26 cellular contexts compared by ENCODE assay signal in the genomic region with DNA sequence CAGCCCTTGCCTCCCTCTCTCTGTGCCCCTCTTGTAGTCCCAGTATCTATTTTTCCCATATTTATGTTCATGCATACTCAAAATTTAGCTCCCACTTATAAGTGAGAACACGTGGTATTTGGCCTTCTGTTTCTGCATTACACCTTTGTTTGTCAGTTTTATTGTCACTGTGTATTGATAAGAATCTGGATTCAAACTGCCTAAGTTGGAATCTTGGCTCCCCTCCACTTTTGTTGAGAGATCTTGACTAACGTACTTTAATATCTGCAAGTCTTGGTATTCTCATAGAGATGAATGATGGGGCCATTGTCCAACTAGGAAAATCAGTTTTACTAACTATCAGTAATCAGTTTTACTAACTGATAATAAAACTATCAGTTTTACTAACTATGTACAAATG.
"Had no signal": no experiment of that assay in that cellular context is flagged by ENCODE, and none has a peak within 500 bp of the region (broad histone marks: within the 10 kb centered on the region; RNA-seq: fewer than 3 reads in every experiment).

No MANE protein-coding gene starts in this region.

- H3K27ac ChIP-seq: stomach, suprapubic skin, testis, thoracic aorta, thyroid gland, tibial artery, tibial nerve, transverse colon, upper lobe of left lung, upper lobe of right lung, uterus, vagina had no signal

- H3K36me3 ChIP-seq: stomach, suprapubic skin, thoracic aorta, thyroid gland, tibial artery, tibial nerve, transverse colon, upper lobe of left lung, upper lobe of right lung, uterus, vagina had no signal

- H3K9me3 ChIP-seq: stomach, suprapubic skin, testis, thoracic aorta, thyroid gland, tibial artery, tibial nerve, transverse colon, upper lobe of left lung, upper lobe of right lung, uterus, vagina had no signal

- DNase-seq: stimulated activated CD4-positive, alpha-beta T cell treated with anti-CD3 and anti-CD28 coated beads, Interleukin-2, amount 100 ng/mL, for 48 hours; stimulated activated CD4-positive, alpha-beta T cell treated with anti-CD3 and anti-CD28 coated beads, Interleukin-4, amount 100 ng/mL, for 1 hour; stimulated activated CD4-positive, alpha-beta T cell treated with anti-CD3 and anti-CD28 coated beads, Interleukin-4, amount 100 ng/mL, for 24 hours; stimulated activated CD4-positive, alpha-beta T cell treated with anti-CD3 and anti-CD28 coated beads, Interleukin-4, amount 100 ng/mL, for 4 hours; stimulated activated CD8-positive, alpha-beta memory T cell treated with anti-CD3 and anti-CD28 coated beads, Interleukin-4, amount 100 ng/mL, for 48 hours; stimulated activated naive B cell treated with anti-CD40 and anti-IgM and Interleukin-4, amounts not matched to agents 10 μg/mL and 1 μg/mL and 100 μg/mL, for 72 hours; stimulated activated naive CD4-positive, alpha-beta T cell; stimulated activated naive CD4-positive, alpha-beta T cell treated with Interleukin-2 at 50 U/mL for 16 hours; stimulated activated naive CD8-positive, alpha-beta T cell treated with anti-CD3 and anti-CD28 coated beads, Interleukin-15, amount 100 ng/mL, for 72 hours; stimulated activated naive CD8-positive, alpha-beta T cell treated with anti-CD3 and anti-CD28 coated beads, Interleukin-15, Interleukin-2, amounts not matched to agents 100 U/mL and 50 U/mL, for 24 hours; stomach; substantia nigra; testis; thyroid gland; tibial artery; transverse colon; trophoblast cell; upper lobe of left lung; upper lobe of right lung; uterus had no signal

- H3K4me3 ChIP-seq: stomach, suprapubic skin, testis, thoracic aorta, thyroid gland, tibial artery, tibial nerve, transverse colon, upper lobe of left lung, upper lobe of right lung, uterus, vagina had no signal

- H3K27me3 ChIP-seq: stomach, suprapubic skin, testis, thyroid gland, tibial artery, tibial nerve, transverse colon, upper lobe of left lung, upper lobe of right lung, uterus, vagina had no signal

- ATAC-seq: stimulated activated effector memory CD8-positive, alpha-beta T cell treated with anti-CD3 and anti-CD28 coated beads, Interleukin-12 subunit alpha, Interleukin-12 subunit beta, amount 100 ng/mL, for 72 hours; stimulated activated memory B cell treated with anti-CD40 and anti-IgM and Interleukin-4, amounts not matched to agents 10 μg/mL and 1 μg/mL and 100 μg/mL, for 72 hours; stimulated activated naive B cell treated with anti-CD40 and anti-IgM and Interleukin-4, amounts not matched to agents 10 μg/mL and 1 μg/mL and 100 μg/mL, for 72 hours; stimulated activated naive CD8-positive, alpha-beta T cell treated with anti-CD3 and anti-CD28 coated beads, Interleukin-15, amount 100 ng/mL, for 72 hours; stimulated activated naive CD8-positive, alpha-beta T cell treated with anti-CD3 and anti-CD28 coated beads, Interleukin-15, Interleukin-2, amounts not matched to agents 100 U/mL and 50 U/mL, for 24 hours; upper lobe of right lung had no signal

- H3K4me1 ChIP-seq: stomach, suprapubic skin, testis, thyroid gland, tibial artery, tibial nerve, upper lobe of left lung, upper lobe of right lung, uterus had no signal
